Comparison of ENCODE assay signal across 16 cellular contexts in the genomic region with DNA sequence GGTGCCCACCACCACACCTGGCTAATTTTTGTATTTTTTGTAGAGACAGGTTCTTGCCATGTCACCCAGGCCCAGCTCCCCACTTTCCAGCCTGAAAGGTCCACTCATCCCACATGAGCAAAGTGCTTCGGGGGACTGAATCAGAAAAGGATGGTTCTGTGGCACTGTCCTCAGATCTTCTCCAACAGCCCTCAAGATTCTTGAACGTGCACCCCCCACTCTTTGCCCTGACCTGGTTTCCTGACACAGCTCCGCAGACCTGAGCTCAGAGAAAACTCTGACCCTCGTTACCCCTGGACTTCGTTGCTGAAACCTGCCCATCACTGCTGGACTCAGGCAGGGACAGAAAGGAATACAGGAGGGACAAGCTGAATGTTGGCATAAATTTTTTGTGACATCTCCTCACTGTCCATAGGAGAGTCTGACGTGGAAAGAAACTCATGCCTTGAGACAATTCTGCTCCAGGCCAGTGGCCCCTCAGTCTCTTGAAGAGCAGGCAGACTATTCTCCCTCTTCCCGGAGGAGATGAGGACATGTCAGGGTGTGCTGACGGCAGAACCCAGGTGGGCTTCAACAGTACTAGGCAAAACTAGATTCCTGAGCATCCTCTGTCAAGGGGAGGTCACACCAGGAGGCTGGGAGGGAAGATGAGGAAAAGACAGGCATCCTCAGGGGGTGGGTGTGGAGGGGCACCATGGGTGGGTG.
"Had no signal": no experiment of that assay in that cellular context is flagged by ENCODE, and none has a peak within 500 bp of the region (broad histone marks: within the 10 kb centered on the region; RNA-seq: fewer than 3 reads in every experiment).

No MANE protein-coding gene starts in this region.

- H3K36me3 ChIP-seq: ovary, sigmoid colon, spleen, transverse colon had no signal

- H3K4me1 ChIP-seq: sigmoid colon, spleen, transverse colon had no signal

- DNase-seq: activated CD8-positive, alpha-beta T cell treated with anti-CD3 and anti-CD28 coated beads, Interleukin-2, amount 10 ng/mL, durations not matched to agents 7 days and 5 days; activated naive CD4-positive, alpha-beta T cell; activated naive CD8-positive, alpha-beta T cell treated with anti-CD3 and anti-CD28 coated beads, Interleukin-2, amount 10 ng/mL, durations not matched to agents 7 days and 5 days; activated T-cell treated with anti-CD3 and anti-CD28 coated beads for 4 hours; hippocampal formation; kidney; ovary; SHP77 treated with DMSO at 0.1 percent for 48 hours; sigmoid colon; spleen; T-helper 1 cell; transverse colon had no signal

- H3K27ac ChIP-seq: sigmoid colon, spleen, transverse colon, VCaP had no signal

- H3K27me3 ChIP-seq: ovary, sigmoid colon, spleen, transverse colon had no signal

- H3K9me3 ChIP-seq: ovary, sigmoid colon, transverse colon had no signal

- ATAC-seq: activated CD8-positive, alpha-beta T cell treated with anti-CD3 and anti-CD28 coated beads, Interleukin-2, amount 10 ng/mL, durations not matched to agents 7 days and 5 days; esophagus mucosa; stimulated activated effector memory CD8-positive, alpha-beta T cell treated with anti-CD3 and anti-CD28 coated beads, Interleukin-12 subunit alpha, Interleukin-12 subunit beta, amount 100 ng/mL, for 72 hours had no signal

- H3K36me3 Mint-ChIP-seq: stimulated activated effector memory CD8-positive, alpha-beta T cell treated with anti-CD3 and anti-CD28 coated beads, Interleukin-12 subunit alpha, Interleukin-12 subunit beta, amount 100 ng/mL, for 72 hours had no signal

- H3K4me3 Mint-ChIP-seq: activated CD8-positive, alpha-beta T cell treated with anti-CD3 and anti-CD28 coated beads, Interleukin-2, amount 10 ng/mL, durations not matched to agents 7 days and 5 days; activated naive CD8-positive, alpha-beta T cell treated with anti-CD3 and anti-CD28 coated beads, Interleukin-2, amount 10 ng/mL, durations not matched to agents 7 days and 5 days; mesothelial cell of epicardium; stimulated activated effector memory CD8-positive, alpha-beta T cell treated with anti-CD3 and anti-CD28 coated beads, Interleukin-12 subunit alpha, Interleukin-12 subunit beta, amount 100 ng/mL, for 72 hours had no signal

- H3K4me3 ChIP-seq: ovary, sigmoid colon, spleen, transverse colon had no signal

- H3K27ac Mint-ChIP-seq: activated CD8-positive, alpha-beta T cell treated with anti-CD3 and anti-CD28 coated beads, Interleukin-2, amount 10 ng/mL, durations not matched to agents 7 days and 5 days; activated naive CD8-positive, alpha-beta T cell treated with anti-CD3 and anti-CD28 coated beads, Interleukin-2, amount 10 ng/mL, durations not matched to agents 7 days and 5 days; mesothelial cell of epicardium; stimulated activated effector memory CD8-positive, alpha-beta T cell treated with anti-CD3 and anti-CD28 coated beads, Interleukin-12 subunit alpha, Interleukin-12 subunit beta, amount 100 ng/mL, for 72 hours had no signal

- H3K4me1 Mint-ChIP-seq: activated naive CD8-positive, alpha-beta T cell treated with anti-CD3 and anti-CD28 coated beads, Interleukin-2, amount 10 ng/mL, durations not matched to agents 7 days and 5 days had no signal
